In genomic region chr22:38656256-38657148, GRCh38 we compare ENCODE assay signal across 8 cellular contexts. TPM values are rescaled to one million over a fixed set of nuclear protein-coding genes. Genes with fewer than 3 reads are reported as not detected.
A peak's percentile ranks its signal among the peaks of the same experiment; 100 is the strongest.
DNase-seq lines count a peak whose midpoint lies in the region; ATAC-seq and TF ChIP-seq lines count a peak whose summit lies in the region.

CBY1 (plus strand) TSS chr22:38656638; CDS start chr22:38668055, 11,417 bp downstream.
FAM227A (minus strand) TSS chr22:38656392; CDS start chr22:38650168, 6,224 bp downstream.

- DNase-seq in CD8-positive, alpha-beta memory T cell = peak; percentile 82 to 91 (median 83)
- DNase-seq in GM20000 (ENCODE audit: low spot score) (peak; percentile 95), HT1080 (ENCODE audit: low read depth) (peak; percentile 77), NOMO-1 treated with DMSO at 0.1 percent for 48 hours (lab: John Stamatoyannopoulos, UW; ENCODE audit: unreplicated experiment) (peak; percentile 83), memory B cell (ENCODE audit: low spot score in 2 of 2) (peak; percentile 90 to 96)
- peak; percentile 89 for DNase-seq in activated CD8-positive, alpha-beta memory T cell treated with anti-CD3 and anti-CD28 coated beads, Interleukin-2, amount 10 ng/mL, durations not matched to agents 7 days and 5 days
- DNase-seq in effector memory CD8-positive, alpha-beta T cell = peak; percentile 82 to 88 (median 82)
- DNase-seq in stimulated activated CD4-positive, alpha-beta T cell treated with anti-CD3 and anti-CD28 coated beads, TNF-alpha, amount 100 ng/mL, for 48 hours (ENCODE audit: low read depth in 3 of 3) = peak; percentile 67 to 82 (median 68)

- POLR2A ChIA-PET in CD8-positive, alpha-beta memory T cell (lab: Charles Lee) = interaction anchor here (0.5 kb wide), 2 partner anchors 46 to 1808 kb away, joined by 3 to 8 read pairs; no protein-coding TSS in a partner anchor

- TF ChIP-seq CTCF in GM20000 (IDR thresholded peaks at IDR 0.05; ENCODE audit: extremely low read depth, missing control alignments) = no peak

- peaks cover 8 to 29% (median 19%) of the 10 kb centered on the region in 3 donors for H3K4me1 Mint-ChIP-seq in CD8-positive, alpha-beta memory T cell
- H3K4me1 Mint-ChIP-seq in activated CD8-positive, alpha-beta memory T cell treated with anti-CD3 and anti-CD28 coated beads, Interleukin-2, amount 10 ng/mL, durations not matched to agents 7 days and 5 days = peaks cover 22% of the 10 kb centered on the region
- H3K4me1 Mint-ChIP-seq in effector memory CD8-positive, alpha-beta T cell (ENCODE audit: low read depth in 2 of 2) = peaks cover 6 to 11% of the 10 kb centered on the region in 2 donors
- H3K4me1 Mint-ChIP-seq in memory B cell = peaks cover 13% of the 10 kb centered on the region

- peaks cover 12% of the 10 kb centered on the region for H3K4me1 ChIP-seq in CD8-positive, alpha-beta memory T cell (ENCODE audit: insufficient read depth, low read length)

- H3K27ac Mint-ChIP-seq in CD8-positive, alpha-beta memory T cell = peak within 1 kb of the TSS; percentile 96 to 99 (median 99)
- peak within 1 kb of the TSS; percentile 94 for H3K27ac Mint-ChIP-seq in activated CD8-positive, alpha-beta memory T cell treated with anti-CD3 and anti-CD28 coated beads, Interleukin-2, amount 10 ng/mL, durations not matched to agents 7 days and 5 days
- peak within 1 kb of the TSS; percentile 99 for H3K27ac Mint-ChIP-seq in effector memory CD8-positive, alpha-beta T cell
- H3K27ac Mint-ChIP-seq in memory B cell = peak within 1 kb of the TSS; percentile 99

- peak within 1 kb of the TSS; percentile 88 for H3K4me3 ChIP-seq in CD8-positive, alpha-beta memory T cell (ENCODE audit: low read length)

- peaks cover 0 to 1% of the 10 kb centered on the region in 2 donors for H3K27me3 Mint-ChIP-seq in CD8-positive, alpha-beta memory T cell
- H3K27me3 Mint-ChIP-seq in activated CD8-positive, alpha-beta memory T cell treated with anti-CD3 and anti-CD28 coated beads, Interleukin-2, amount 10 ng/mL, durations not matched to agents 7 days and 5 days = no peaks in the 10 kb centered on the region
- no peaks in the 10 kb centered on the region for H3K27me3 Mint-ChIP-seq in effector memory CD8-positive, alpha-beta T cell
- H3K27me3 Mint-ChIP-seq in memory B cell = no peaks in the 10 kb centered on the region

- peak within 1 kb of the TSS; percentile 96 for H3K27ac ChIP-seq in CD8-positive, alpha-beta memory T cell (ENCODE audit: low read depth, low read length)

- no peaks in the 10 kb centered on the region for H3K27me3 ChIP-seq in CD8-positive, alpha-beta memory T cell (ENCODE audit: insufficient read depth, low read length, poor library complexity, severe bottlenecking)

- peak within 1 kb of the TSS; percentile 94 to 97 (median 96) for H3K4me3 Mint-ChIP-seq in CD8-positive, alpha-beta memory T cell
- H3K4me3 Mint-ChIP-seq in activated CD8-positive, alpha-beta memory T cell treated with anti-CD3 and anti-CD28 coated beads, Interleukin-2, amount 10 ng/mL, durations not matched to agents 7 days and 5 days = peak within 1 kb of the TSS; percentile 80
- peak within 1 kb of the TSS; percentile 93 to 95 for H3K4me3 Mint-ChIP-seq in effector memory CD8-positive, alpha-beta T cell
- H3K4me3 Mint-ChIP-seq in memory B cell = peak within 1 kb of the TSS; percentile 94

- CTCF ChIA-PET in CD8-positive, alpha-beta memory T cell (lab: Charles Lee) = interaction anchor here (3.5 kb wide), 1 partner anchor 26 kb away, joined by 18 read pairs; the partner anchor contains the start of gene TOMM22
- CTCF ChIA-PET in activated CD8-positive, alpha-beta memory T cell treated with anti-CD3 and anti-CD28 coated beads, Interleukin-2, amount 10 ng/mL, durations not matched to agents 7 days and 5 days (lab: Charles Lee) = interaction anchor here (1.8 kb wide), 1 partner anchor 25 kb away, joined by 8 read pairs; the partner anchor contains the start of gene TOMM22

- H3K9me3 Mint-ChIP-seq in CD8-positive, alpha-beta memory T cell = no peaks in the 10 kb centered on the region
- no peaks in the 10 kb centered on the region for H3K9me3 Mint-ChIP-seq in activated CD8-positive, alpha-beta memory T cell treated with anti-CD3 and anti-CD28 coated beads, Interleukin-2, amount 10 ng/mL, durations not matched to agents 7 days and 5 days (ENCODE audit: low read depth)
- no peaks in the 10 kb centered on the region for H3K9me3 Mint-ChIP-seq in effector memory CD8-positive, alpha-beta T cell
- no peaks in the 10 kb centered on the region for H3K9me3 Mint-ChIP-seq in memory B cell

- H3K36me3 Mint-ChIP-seq in CD8-positive, alpha-beta memory T cell = peaks cover 0 to 12% (median 0%) of the 10 kb centered on the region in 3 donors
- no peaks in the 10 kb centered on the region for H3K36me3 Mint-ChIP-seq in activated CD8-positive, alpha-beta memory T cell treated with anti-CD3 and anti-CD28 coated beads, Interleukin-2, amount 10 ng/mL, durations not matched to agents 7 days and 5 days
- H3K36me3 Mint-ChIP-seq in effector memory CD8-positive, alpha-beta T cell (ENCODE audit: insufficient read depth) = peaks cover 14% of the 10 kb centered on the region
- H3K36me3 Mint-ChIP-seq in memory B cell = no peaks in the 10 kb centered on the region

- H3K9me3 ChIP-seq in CD8-positive, alpha-beta memory T cell (ENCODE audit: low read length) = no peaks in the 10 kb centered on the region

- ATAC-seq in activated CD8-positive, alpha-beta memory T cell treated with anti-CD3 and anti-CD28 coated beads, Interleukin-2, amount 10 ng/mL, durations not matched to agents 7 days and 5 days = peak; percentile 87
- peak; percentile 82 for ATAC-seq in effector memory CD8-positive, alpha-beta T cell (replicated peaks)
- peak; percentile 83 for ATAC-seq in memory B cell (ENCODE audit: low read depth)

- H3K36me3 ChIP-seq in CD8-positive, alpha-beta memory T cell (ENCODE audit: insufficient read depth, low read length) = no peaks in the 10 kb centered on the region

RNA-seq across cellular contexts. Expression of gene CBY1, which starts in this region (rescaled TPM):
- total RNA-seq in CD8-positive, alpha-beta memory T cell = 10 to 100 TPM; 14.0 to 15.1 TPM
- 7.6 TPM for polyA plus RNA-seq in CD8-positive, alpha-beta memory T cell
- total RNA-seq in HT1080 (2014; rRNA removed; shearing (Covaris generic)) = 7.8 and 12.2 TPM in 2 replicates
- polyA plus RNA-seq in HT1080 (2015; cell fraction: cytosol; rRNA removed) = 15.8 and 15.9 TPM in 2 replicates
- 5.4 and 11.8 TPM in 2 replicates for polyA plus RNA-seq in HT1080 (2015; cell fraction: nucleus; rRNA removed)
- total RNA-seq in activated CD8-positive, alpha-beta memory T cell treated with anti-CD3 and anti-CD28 coated beads, Interleukin-2, amount 10 ng/mL, durations not matched to agents 7 days and 5 days = 10 to 100 TPM; 11.2 to 12.0 TPM

RNA-seq across cellular contexts. Expression of gene FAM227A, which starts in this region (rescaled TPM):
- total RNA-seq in CD8-positive, alpha-beta memory T cell = under 1 TPM; 0.75 to 0.92 TPM
- polyA plus RNA-seq in CD8-positive, alpha-beta memory T cell = 0.08 TPM
- 0.07 TPM in 1 of 2 replicates, not detected in the other for total RNA-seq in HT1080 (2014; rRNA removed; shearing (Covaris generic))
- 0.02 and 0.98 TPM in 2 replicates for polyA plus RNA-seq in HT1080 (2015; cell fraction: cytosol; rRNA removed)
- polyA plus RNA-seq in HT1080 (2015; cell fraction: nucleus; rRNA removed) = 2.6 and 4.3 TPM in 2 replicates
- total RNA-seq in activated CD8-positive, alpha-beta memory T cell treated with anti-CD3 and anti-CD28 coated beads, Interleukin-2, amount 10 ng/mL, durations not matched to agents 7 days and 5 days = under 1 TPM; 0.12 to 0.40 TPM

Comparison
In these comparisons a context has a peak if more than half of its experiments do, and no peak if none do; other contexts are left out.
1. Peak in every context shown above with its lines: DNase-seq, ATAC-seq, H3K4me3 ChIP-seq and H3K27ac ChIP-seq.